ENCODE assay signal across 8 cellular contexts in the genomic region with DNA sequence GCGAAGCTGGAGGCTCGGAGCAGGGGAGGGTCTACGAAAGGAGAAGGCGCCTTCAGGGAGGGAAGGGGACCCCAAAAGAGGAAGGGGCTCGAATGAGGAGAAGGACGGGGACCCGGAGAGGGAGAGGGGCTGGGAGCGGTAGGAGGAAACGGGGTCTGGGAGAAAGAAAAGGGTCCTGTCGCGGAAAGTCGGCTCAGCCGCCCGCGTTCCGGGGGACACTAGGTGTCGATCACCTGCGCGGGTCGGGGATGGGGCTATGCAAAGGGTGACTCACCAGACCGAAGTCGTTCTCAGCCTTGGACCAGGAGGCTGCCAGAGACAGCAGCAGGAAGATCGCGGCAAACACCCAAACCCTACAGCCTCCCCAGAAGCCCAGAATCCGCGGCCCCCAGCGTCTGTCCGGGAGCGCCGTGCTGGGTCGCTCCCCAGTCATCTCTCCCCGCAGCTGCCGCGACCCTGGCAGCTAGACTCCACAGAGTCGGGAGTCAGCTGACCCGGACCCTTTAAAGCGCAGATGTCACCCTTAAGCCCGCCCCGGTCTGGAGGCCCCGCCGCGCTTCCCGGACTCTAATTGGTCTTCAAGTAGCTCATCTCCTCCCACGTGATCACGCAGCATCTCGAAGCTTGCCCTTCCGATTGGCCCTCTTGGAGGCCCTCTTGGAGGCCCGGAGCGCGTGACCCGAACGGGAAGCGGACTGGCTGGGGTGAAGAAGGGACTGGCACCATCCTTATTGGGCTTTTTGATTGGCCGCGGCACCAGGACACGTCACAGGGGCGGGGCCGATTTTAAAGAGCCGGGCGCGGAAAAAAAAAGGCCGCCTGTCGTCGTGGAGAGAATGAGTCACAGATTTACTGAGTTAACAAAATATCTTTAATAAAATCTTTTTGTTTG. TPM values are rescaled to one million over a fixed set of nuclear protein-coding genes. Genes with fewer than 3 reads are reported as not detected.
DNase-seq lines count a peak whose midpoint lies in the region; TF ChIP-seq lines count a peak whose summit lies in the region.

TSS of gene NEU1 (minus strand) at position 478 of the 892 bp plus-strand sequence. CDS start at position 433, 45 bp downstream.

- H3K27me3 Mint-ChIP-seq in nephron (ENCODE audit: low read depth), result no peaks in the 10 kb centered on the region
- no peaks in the 10 kb centered on the region for H3K27me3 Mint-ChIP-seq in stimulated activated naive CD8-positive, alpha-beta T cell treated with anti-CD3 and anti-CD28 coated beads, Interleukin-15, Interleukin-2, amounts not matched to agents 100 ng/mL and 50 ng/mL, for 24 hours

- peaks cover 11% of the 10 kb centered on the region for H3K4me1 Mint-ChIP-seq in nephron
- H3K4me1 Mint-ChIP-seq in stimulated activated naive CD8-positive, alpha-beta T cell treated with anti-CD3 and anti-CD28 coated beads, Interleukin-15, Interleukin-2, amounts not matched to agents 100 ng/mL and 50 ng/mL, for 24 hours (ENCODE audit: low read depth), result peaks cover 31% of the 10 kb centered on the region

- no peaks in the 10 kb centered on the region for H3K9me3 Mint-ChIP-seq in nephron
- no peaks in the 10 kb centered on the region for H3K9me3 Mint-ChIP-seq in stimulated activated naive CD8-positive, alpha-beta T cell treated with anti-CD3 and anti-CD28 coated beads, Interleukin-15, Interleukin-2, amounts not matched to agents 100 ng/mL and 50 ng/mL, for 24 hours

- H3K4me2 ChIP-seq in MM.1S (ENCODE audit: low read depth, low read length), result peak within 1 kb of the TSS; percentile 98

- peak within 1 kb of the TSS; percentile 79; the same call in 1 of the 2 replicates for H3K27ac ChIP-seq in MM.1S (ENCODE audit: low read length)

- H3K79me2 ChIP-seq in MM.1S (ENCODE audit: low read length), result peaks cover 12% of the 10 kb centered on the region

- peak within 1 kb of the TSS; percentile 99 for H2AFZ ChIP-seq in MM.1S (ENCODE audit: low read length)

- peaks cover 19% of the 10 kb centered on the region for H3K36me3 Mint-ChIP-seq in nephron (ENCODE audit: low read depth)
- peaks cover 17% of the 10 kb centered on the region for H3K36me3 Mint-ChIP-seq in stimulated activated naive CD8-positive, alpha-beta T cell treated with anti-CD3 and anti-CD28 coated beads, Interleukin-15, Interleukin-2, amounts not matched to agents 100 ng/mL and 50 ng/mL, for 24 hours (ENCODE audit: low read depth)

- DNase-seq in HAP-1 (ENCODE audit: low spot score in 2 of 2) (peak; percentile 100), MM.1S (peak; percentile 100), SIG-M5 (lab: John Stamatoyannopoulos, UW) (peak; percentile 97), activated gamma-delta T cell (lab: John Stamatoyannopoulos, UW) (peak; percentile 98), fibroblast of the aortic adventitia (ENCODE audit: low read depth) (peak; percentile 100)

- TF ChIP-seq CTCF in MM.1S (IDR thresholded peaks at IDR 0.05; ENCODE audit: low read length), result no peak
- TF ChIP-seq CTCF in fibroblast of the aortic adventitia (IDR thresholded peaks at IDR 0.05; ENCODE audit: insufficient read depth, low read length), result no peak
- no peak for TF ChIP-seq CTCF in nephron (IDR thresholded peaks at IDR 0.05; ENCODE audit: unreplicated experiment in 3 of 3)

- H3K27me3 ChIP-seq in HAP-1 (ENCODE audit: low read depth) (no peaks in the 10 kb centered on the region), MM.1S (replicated peaks; ENCODE audit: insufficient read depth, low read length) (no peaks in the 10 kb centered on the region; the same call in 1 of the 2 replicates)

- H4K20me1 ChIP-seq in MM.1S (ENCODE audit: insufficient read depth, low read length), result no peaks in the 10 kb centered on the region

- H3K4me3 ChIP-seq in HAP-1, result peak within 1 kb of the TSS; percentile 54
- peak within 1 kb of the TSS; percentile 84 for H3K4me3 ChIP-seq in MM.1S (ENCODE audit: low read length)
- H3K4me3 ChIP-seq in fibroblast of the aortic adventitia (ENCODE audit: low read depth, low read length), result peak within 1 kb of the TSS; percentile 96

- peak within 1 kb of the TSS; percentile 87 to 99 (median 96) for H3K4me3 Mint-ChIP-seq in nephron
- peak within 1 kb of the TSS; percentile 88 for H3K4me3 Mint-ChIP-seq in stimulated activated naive CD8-positive, alpha-beta T cell treated with anti-CD3 and anti-CD28 coated beads, Interleukin-15, Interleukin-2, amounts not matched to agents 100 ng/mL and 50 ng/mL, for 24 hours

- H3K4me1 ChIP-seq in ES-I3 (ENCODE audit: insufficient read depth, low read length) (no peaks in the 10 kb centered on the region), HAP-1 (peaks cover 7% of the 10 kb centered on the region; the same call in 1 of the 2 replicates), MM.1S (ENCODE audit: low read length) (peaks cover 5% of the 10 kb centered on the region)

- H3K27ac Mint-ChIP-seq in nephron, result peak within 1 kb of the TSS; percentile 90 to 97 (median 95)
- peak within 1 kb of the TSS; percentile 94 for H3K27ac Mint-ChIP-seq in stimulated activated naive CD8-positive, alpha-beta T cell treated with anti-CD3 and anti-CD28 coated beads, Interleukin-15, Interleukin-2, amounts not matched to agents 100 ng/mL and 50 ng/mL, for 24 hours

- peak within 1 kb of the TSS; percentile 68 for H3K9ac ChIP-seq in ES-I3 (ENCODE audit: low read depth, low read length)
- H3K9ac ChIP-seq in MM.1S (ENCODE audit: low read length), result peak within 1 kb of the TSS; percentile 78

- H3K9me3 ChIP-seq in ES-I3 (ENCODE audit: control insufficient read depth, insufficient read depth, low read length) (no peaks in the 10 kb centered on the region), HAP-1 (no peaks in the 10 kb centered on the region), MM.1S (replicated peaks; ENCODE audit: insufficient read depth, low read length) (no peaks in the 10 kb centered on the region)

- no peaks in the 10 kb centered on the region; the same call in 1 of the 2 replicates for H3K36me3 ChIP-seq in ES-I3 (ENCODE audit: insufficient read depth, low read length)
- H3K36me3 ChIP-seq in HAP-1 (replicated peaks), result peaks cover 10% of the 10 kb centered on the region
- no peaks in the 10 kb centered on the region for H3K36me3 ChIP-seq in MM.1S (replicated peaks; ENCODE audit: insufficient read depth, low read length)

- in situ Hi-C loops in HAP-1 (cut with MboI; ENCODE audit: low sequenced_read_pairs), result no loop called here

- H3K9me2 ChIP-seq in MM.1S (replicated peaks; ENCODE audit: insufficient read depth, low read length), result no peaks in the 10 kb centered on the region

- H3F3A ChIP-seq in MM.1S (ENCODE audit: insufficient read depth, low read length), result peaks cover 11% of the 10 kb centered on the region

RNA-seq across cellular contexts. Expression of gene NEU1, which starts in this region (rescaled TPM):
- 35.8 and 48.2 TPM in 2 replicates for total RNA-seq in fibroblast of the aortic adventitia (ENCODE audit: low replicate concordance)

Comparison
In these comparisons a context has a peak if more than half of its experiments do, and no peak if none do; other contexts are left out.
1. Peak in every context shown above with its lines: DNase-seq, H3K4me3 ChIP-seq and H3K27ac ChIP-seq.